Comparison of ENCODE assay signal across 9 cellular contexts in the genomic region with DNA sequence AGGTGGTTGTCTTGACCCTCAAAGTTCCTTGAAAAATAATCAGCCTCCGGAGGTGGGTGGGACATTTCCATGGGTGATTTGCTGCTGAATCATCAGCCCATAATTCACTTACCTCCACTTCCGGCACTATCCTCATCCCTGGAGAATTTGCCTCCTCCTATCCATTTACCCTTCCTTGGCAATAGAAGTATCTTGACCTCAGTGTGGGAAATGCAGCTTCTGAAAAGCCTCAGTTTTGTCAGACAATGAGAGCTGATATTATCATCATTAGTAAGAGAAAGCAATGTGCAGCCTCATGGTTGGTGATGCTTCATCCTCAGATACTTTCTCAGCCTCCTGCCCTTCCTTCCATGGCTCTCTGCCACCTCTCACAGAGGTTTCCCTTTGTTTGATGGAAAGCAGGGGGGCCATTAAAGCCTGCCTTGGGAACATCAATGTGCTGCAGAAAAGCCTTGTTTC. TPM values are rescaled to one million over a fixed set of nuclear protein-coding genes. Genes with fewer than 3 reads are reported as not detected.
DNase-seq lines count a peak whose midpoint lies in the region; ATAC-seq and TF ChIP-seq lines count a peak whose summit lies in the region.
"Had no signal": no experiment of that assay in that cellular context is flagged by ENCODE, and none has a peak within 500 bp of the region (broad histone marks: within the 10 kb centered on the region; RNA-seq: fewer than 3 reads in every experiment).

No MANE protein-coding gene starts in this region.

- H3K4me3 ChIP-seq in astrocyte of the spinal cord (ENCODE audit: low read depth, low read length) = no peak overlapping the region
- no peak overlapping the region for H3K4me3 ChIP-seq in mesendoderm (ENCODE audit: low read length)

- H2BK15ac ChIP-seq in mesendoderm (replicated peaks; ENCODE audit: low read depth) = no peak overlapping the region

- no peak for ATAC-seq in GM21390 (IDR thresholded peaks at IDR 0.05; ENCODE audit: unreplicated experiment)
- ATAC-seq in HG02759 (IDR thresholded peaks at IDR 0.05; ENCODE audit: unreplicated experiment) = no peak

- in situ Hi-C loops in Caki2 (cut with HindIII; ENCODE audit: low pct_unique_long_range_greater_than_20kb, low sequenced_read_pairs) (no loop called here), astrocyte of the spinal cord (cut with HindIII; ENCODE audit: low sequenced_read_pairs) (no loop called here)

- no peak overlapping the region for H3K56ac ChIP-seq in mesendoderm (ENCODE audit: low read length)

- H4K5ac ChIP-seq in mesendoderm (ENCODE audit: low read length) = no peak overlapping the region

- no peak overlapping the region for H3K18ac ChIP-seq in mesendoderm (ENCODE audit: low read length)

- no peak overlapping the region for H3K23ac ChIP-seq in mesendoderm (ENCODE audit: low read length)

- H3K79me1 ChIP-seq in mesendoderm (ENCODE audit: low read length) = no peaks in the 10 kb centered on the region

- H3K79me2 ChIP-seq in mesendoderm (ENCODE audit: control insufficient read depth, insufficient read depth, low read length) = no peaks in the 10 kb centered on the region

- no peak overlapping the region for H3K9ac ChIP-seq in mesendoderm (ENCODE audit: low read length)

- H2BK120ac ChIP-seq in mesendoderm (ENCODE audit: low read depth, low read length) = no peak overlapping the region

- no peaks in the 10 kb centered on the region for H3K4me1 ChIP-seq in mesendoderm (ENCODE audit: control insufficient read depth, low read depth, low read length)

- H3K4ac ChIP-seq in mesendoderm (ENCODE audit: low read depth, low read length) = no peak overlapping the region

- H3K27ac ChIP-seq in mesendoderm (ENCODE audit: low read depth, low read length) = no peak overlapping the region

- WGBS in mesendoderm (ENCODE audit: extremely low coverage, insufficient coverage, low lambda C conversion rate) = no CpG with 5 or more reads among the region's 2 CpGs

- H3K4me2 ChIP-seq in mesendoderm (ENCODE audit: low read length) = no peak overlapping the region

- no peak for TF ChIP-seq CTCF in astrocyte of the spinal cord (IDR thresholded peaks at IDR 0.05; ENCODE audit: low read depth, low read length)

- DNase-seq in Caki2 (ENCODE audit: low read depth) (peak; percentile 97), LoVo (ENCODE audit: low spot score) (peak; percentile 53), astrocyte of the spinal cord (ENCODE audit: low read depth, low spot score) (peak; percentile 94), mesendoderm (peak; percentile 29), cortex of kidney (lab: John Stamatoyannopoulos, UW) (no peak)
- DNase-seq in activated CD4-positive, alpha-beta T cell treated with anti-CD3 and anti-CD28 coated beads, Interleukin-2, amount 50 U/mL, for 48 hours = no peak

- H2BK5ac ChIP-seq in mesendoderm (ENCODE audit: low read length) = no peak overlapping the region

- H3K36me3 ChIP-seq in mesendoderm (ENCODE audit: control insufficient read depth, insufficient read depth, low read length) = no peaks in the 10 kb centered on the region

- no peak overlapping the region for H2AK5ac ChIP-seq in mesendoderm (ENCODE audit: low read length)

- H3K27me3 ChIP-seq in mesendoderm (ENCODE audit: insufficient read depth, low read length, poor library complexity) = no peaks in the 10 kb centered on the region

- no peak overlapping the region for H4K8ac ChIP-seq in mesendoderm (ENCODE audit: low read depth, low read length)

RNA-seq across cellular contexts. Expression of gene RGS4, which starts 33.3 kb away (rescaled TPM):
- total RNA-seq in Caki2 (2014; rRNA removed; shearing (Covaris generic); ENCODE audit: low replicate concordance) = 1.8 and 2.8 TPM in 2 replicates
- 0.90 TPM for polyA plus RNA-seq in mesendoderm (2013, experiment 1 of 2)
- polyA plus RNA-seq in mesendoderm (2013, experiment 2 of 2) = 0.53 TPM
- total RNA-seq: activated T-helper 2 cell treated with anti-CD3 and anti-CD28 coated beads, Interferon-gamma antibody, Interleukin-2, Interleukin-4, amounts not matched to agents 10 μg/mL and 5 μg/mL and 100 μg/mL, durations not matched to agents 14 hours and 24 hours and 36 hours had no signal

Comparison
In these comparisons a context has a peak if more than half of its experiments do, and no peak if none do; other contexts are left out.
1. DNase-seq: peak in Caki2 (single experiment), LoVo (single experiment), astrocyte of the spinal cord (single experiment) and mesendoderm (single experiment); none in activated CD4-positive, alpha-beta T cell treated with anti-CD3 and anti-CD28 coated beads, Interleukin-2, amount 50 U/mL, for 48 hours (0 of 2) and cortex of kidney (single experiment).